10 cellular contexts compared by ENCODE assay signal in the genomic region with DNA sequence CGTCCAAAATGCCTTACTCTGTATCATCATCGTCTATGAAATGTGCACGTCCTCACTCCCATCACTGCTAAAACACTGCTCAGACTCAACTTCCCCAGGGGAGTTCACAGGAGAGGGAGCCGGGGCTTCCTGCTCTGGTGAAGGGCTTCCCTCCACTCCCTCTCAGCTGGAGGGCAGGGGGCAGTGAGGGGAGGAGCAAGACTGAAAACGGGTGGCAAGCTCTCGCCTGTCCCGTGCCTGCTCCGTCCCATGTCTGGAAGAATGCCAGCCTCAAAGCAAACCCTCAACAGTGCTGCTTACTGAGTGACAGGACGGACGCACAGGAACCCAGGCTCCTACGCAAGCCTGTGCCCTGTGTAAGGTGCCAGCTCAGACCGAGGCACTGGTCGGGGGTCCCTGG. TPM values are rescaled to one million over a fixed set of nuclear protein-coding genes. Genes with fewer than 3 reads are reported as not detected.
DNase-seq lines count a peak whose midpoint lies in the region; ATAC-seq, FAIRE-seq and TF ChIP-seq lines count a peak whose summit lies in the region.
"Had no signal": no experiment of that assay in that cellular context is flagged by ENCODE, and none has a peak within 500 bp of the region (broad histone marks: within the 10 kb centered on the region; RNA-seq: fewer than 3 reads in every experiment).

No MANE protein-coding gene starts in this region.

- CTCF ChIA-PET in WTC11 (lab: Charles Lee) = interaction anchor here (0.7 to 1.1 kb wide), 2 partner anchors 69 to 71 kb away, joined by 3 read pairs; no protein-coding TSS in a partner anchor

- peak overlapping the region in 1 of 2 donors; percentile 3 for H3K4me3 ChIP-seq in kidney (ENCODE audit: low read length in 2 of 2)
- H3K4me3 ChIP-seq: ovary had no signal

- intact Hi-C loops in kidney (cut with DNase I) = no loop called here

- H3K36me3 ChIP-seq in kidney (ENCODE audit: control insufficient read depth in 1 of 2, insufficient read depth in 2 of 2, low read length in 2 of 2) = no peaks in the 10 kb centered on the region
- H3K36me3 ChIP-seq: ovary had no signal

- ATAC-seq in WTC11 = no peak

- TF ChIP-seq CTCF in WTC11 (IDR thresholded peaks at IDR 0.05) (no peak), kidney (IDR thresholded peaks at IDR 0.05; ENCODE audit: borderline replicate concordance, extremely low read depth, insufficient read depth) (no peak)

- no peaks in the 10 kb centered on the region for H3K9me3 ChIP-seq in kidney (ENCODE audit: control insufficient read depth in 1 of 2, low read length in 2 of 2)
- H3K9me3 ChIP-seq: ovary had no signal

- peaks cover 0 to 5% of the 10 kb centered on the region in 2 donors for H3K4me1 ChIP-seq in kidney (ENCODE audit: control insufficient read depth in 1 of 2, insufficient read depth in 1 of 2, low read depth in 1 of 2, low read length in 2 of 2)

- H3K27me3 Mint-ChIP-seq in activated T-cell treated with anti-CD3 and anti-CD28 coated beads, Interleukin-2, amount 50 U/mL, for 24 hours = no peaks in the 10 kb centered on the region
- H3K27me3 Mint-ChIP-seq in WTC11 (ENCODE audit: low read depth) = no peaks in the 10 kb centered on the region

- H3K27ac ChIP-seq in kidney (ENCODE audit: low read depth in 2 of 2, low read length in 2 of 2) (peak overlapping the region; percentile 51 to 69), temporal lobe (ENCODE audit: low read depth, low read length) (peak overlapping the region; percentile 3)
- H3K27ac ChIP-seq: ovary had no signal

- peak; percentile 47 for DNase-seq in activated T-cell treated with anti-CD3 and anti-CD28 coated beads, Interleukin-2, amount 50 U/mL, for 24 hours
- DNase-seq in activated T-cell treated with anti-CD3 and anti-CD28 coated beads for 4 hours (no peak), WTC11 (ENCODE audit: low spot score) (peak; percentile 5), kidney (no peak), NCI-H2171 (lab: John Stamatoyannopoulos, UW) (no peak), GM19240 (ENCODE audit: insufficient read length, low spot score) (no peak), NCI-H524 (lab: John Stamatoyannopoulos, UW) (no peak)
- DNase-seq: NCI-H82 had no signal

- POLR2A ChIA-PET in WTC11 (lab: Charles Lee) = no interaction called here

- H3K4me1 Mint-ChIP-seq in activated T-cell treated with anti-CD3 and anti-CD28 coated beads, Interleukin-2, amount 50 U/mL, for 24 hours (ENCODE audit: low read depth) = peaks cover 41% of the 10 kb centered on the region
- H3K4me1 Mint-ChIP-seq in WTC11 = peaks cover 5% of the 10 kb centered on the region; the same call in 1 of the 2 replicates

- no peak overlapping the region for H3K9ac ChIP-seq in kidney (ENCODE audit: low read length in 2 of 2)

- peak overlapping the region; percentile 66 for H3K4me3 Mint-ChIP-seq in activated T-cell treated with anti-CD3 and anti-CD28 coated beads, Interleukin-2, amount 50 U/mL, for 24 hours
- no peak overlapping the region for H3K4me3 Mint-ChIP-seq in WTC11

- peaks cover 8% of the 10 kb centered on the region for H3K36me3 Mint-ChIP-seq in activated T-cell treated with anti-CD3 and anti-CD28 coated beads, Interleukin-2, amount 50 U/mL, for 24 hours (ENCODE audit: low read depth)
- H3K36me3 Mint-ChIP-seq in WTC11 = no peaks in the 10 kb centered on the region

- no peaks in the 10 kb centered on the region for H3K9me3 Mint-ChIP-seq in activated T-cell treated with anti-CD3 and anti-CD28 coated beads, Interleukin-2, amount 50 U/mL, for 24 hours
- no peaks in the 10 kb centered on the region for H3K9me3 Mint-ChIP-seq in WTC11

- no peak for FAIRE-seq in kidney (lab: Jason Lieb, UNC)

- peak overlapping the region; percentile 88 for H3K27ac Mint-ChIP-seq in activated T-cell treated with anti-CD3 and anti-CD28 coated beads, Interleukin-2, amount 50 U/mL, for 24 hours
- H3K27ac Mint-ChIP-seq in WTC11 = no peak overlapping the region

TF ChIP-seq in WTC11, 78 proteins besides CTCF, POLR2A, EP300 and RAD21 (continues in another document):
- TF ChIP-seq JAZF1 (CRISPR knock-in tag; IDR thresholded peaks at IDR 0.05) = no peak
- TF ChIP-seq, protein P1, sequence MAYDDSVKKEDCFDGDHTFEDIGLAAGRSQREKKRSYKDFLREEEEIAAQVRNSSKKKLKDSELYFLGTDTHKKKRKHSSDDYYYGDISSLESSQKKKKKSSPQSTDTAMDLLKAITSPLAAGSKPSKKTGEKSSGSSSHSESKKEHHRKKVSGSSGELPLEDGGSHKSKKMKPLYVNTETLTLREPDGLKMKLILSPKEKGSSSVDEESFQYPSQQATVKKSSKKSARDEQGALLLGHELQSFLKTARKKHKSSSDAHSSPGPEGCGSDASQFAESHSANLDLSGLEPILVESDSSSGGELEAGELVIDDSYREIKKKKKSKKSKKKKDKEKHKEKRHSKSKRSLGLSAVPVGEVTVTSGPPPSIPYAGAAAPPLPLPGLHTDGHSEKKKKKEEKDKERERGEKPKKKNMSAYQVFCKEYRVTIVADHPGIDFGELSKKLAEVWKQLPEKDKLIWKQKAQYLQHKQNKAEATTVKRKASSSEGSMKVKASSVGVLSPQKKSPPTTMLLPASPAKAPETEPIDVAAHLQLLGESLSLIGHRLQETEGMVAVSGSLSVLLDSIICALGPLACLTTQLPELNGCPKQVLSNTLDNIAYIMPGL (CRISPR knock-in tag; IDR thresholded peaks at IDR 0.05) = no peak
- TF ChIP-seq MAX (CRISPR knock-in tag; IDR thresholded peaks at IDR 0.05) = no peak
- no peak for TF ChIP-seq TCF7 (CRISPR knock-in tag; IDR thresholded peaks at IDR 0.05; ENCODE audit: low read depth)
- TF ChIP-seq, protein P2, sequence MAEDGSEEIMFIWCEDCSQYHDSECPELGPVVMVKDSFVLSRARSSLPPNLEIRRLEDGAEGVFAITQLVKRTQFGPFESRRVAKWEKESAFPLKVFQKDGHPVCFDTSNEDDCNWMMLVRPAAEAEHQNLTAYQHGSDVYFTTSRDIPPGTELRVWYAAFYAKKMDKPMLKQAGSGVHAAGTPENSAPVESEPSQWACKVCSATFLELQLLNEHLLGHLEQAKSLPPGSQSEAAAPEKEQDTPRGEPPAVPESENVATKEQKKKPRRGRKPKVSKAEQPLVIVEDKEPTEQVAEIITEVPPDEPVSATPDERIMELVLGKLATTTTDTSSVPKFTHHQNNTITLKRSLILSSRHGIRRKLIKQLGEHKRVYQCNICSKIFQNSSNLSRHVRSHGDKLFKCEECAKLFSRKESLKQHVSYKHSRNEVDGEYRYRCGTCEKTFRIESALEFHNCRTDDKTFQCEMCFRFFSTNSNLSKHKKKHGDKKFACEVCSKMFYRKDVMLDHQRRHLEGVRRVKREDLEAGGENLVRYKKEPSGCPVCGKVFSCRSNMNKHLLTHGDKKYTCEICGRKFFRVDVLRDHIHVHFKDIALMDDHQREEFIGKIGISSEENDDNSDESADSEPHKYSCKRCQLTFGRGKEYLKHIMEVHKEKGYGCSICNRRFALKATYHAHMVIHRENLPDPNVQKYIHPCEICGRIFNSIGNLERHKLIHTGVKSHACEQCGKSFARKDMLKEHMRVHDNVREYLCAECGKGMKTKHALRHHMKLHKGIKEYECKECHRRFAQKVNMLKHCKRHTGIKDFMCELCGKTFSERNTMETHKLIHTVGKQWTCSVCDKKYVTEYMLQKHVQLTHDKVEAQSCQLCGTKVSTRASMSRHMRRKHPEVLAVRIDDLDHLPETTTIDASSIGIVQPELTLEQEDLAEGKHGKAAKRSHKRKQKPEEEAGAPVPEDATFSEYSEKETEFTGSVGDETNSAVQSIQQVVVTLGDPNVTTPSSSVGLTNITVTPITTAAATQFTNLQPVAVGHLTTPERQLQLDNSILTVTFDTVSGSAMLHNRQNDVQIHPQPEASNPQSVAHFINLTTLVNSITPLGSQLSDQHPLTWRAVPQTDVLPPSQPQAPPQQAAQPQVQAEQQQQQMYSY (CRISPR knock-in tag; IDR thresholded peaks at IDR 0.05) = no peak
- TF ChIP-seq, protein P3, sequence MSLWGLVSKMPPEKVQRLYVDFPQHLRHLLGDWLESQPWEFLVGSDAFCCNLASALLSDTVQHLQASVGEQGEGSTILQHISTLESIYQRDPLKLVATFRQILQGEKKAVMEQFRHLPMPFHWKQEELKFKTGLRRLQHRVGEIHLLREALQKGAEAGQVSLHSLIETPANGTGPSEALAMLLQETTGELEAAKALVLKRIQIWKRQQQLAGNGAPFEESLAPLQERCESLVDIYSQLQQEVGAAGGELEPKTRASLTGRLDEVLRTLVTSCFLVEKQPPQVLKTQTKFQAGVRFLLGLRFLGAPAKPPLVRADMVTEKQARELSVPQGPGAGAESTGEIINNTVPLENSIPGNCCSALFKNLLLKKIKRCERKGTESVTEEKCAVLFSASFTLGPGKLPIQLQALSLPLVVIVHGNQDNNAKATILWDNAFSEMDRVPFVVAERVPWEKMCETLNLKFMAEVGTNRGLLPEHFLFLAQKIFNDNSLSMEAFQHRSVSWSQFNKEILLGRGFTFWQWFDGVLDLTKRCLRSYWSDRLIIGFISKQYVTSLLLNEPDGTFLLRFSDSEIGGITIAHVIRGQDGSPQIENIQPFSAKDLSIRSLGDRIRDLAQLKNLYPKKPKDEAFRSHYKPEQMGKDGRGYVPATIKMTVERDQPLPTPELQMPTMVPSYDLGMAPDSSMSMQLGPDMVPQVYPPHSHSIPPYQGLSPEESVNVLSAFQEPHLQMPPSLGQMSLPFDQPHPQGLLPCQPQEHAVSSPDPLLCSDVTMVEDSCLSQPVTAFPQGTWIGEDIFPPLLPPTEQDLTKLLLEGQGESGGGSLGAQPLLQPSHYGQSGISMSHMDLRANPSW (CRISPR knock-in tag; conservative IDR thresholded peaks at IDR 0.05; ENCODE audit: low read depth) = no peak
- no peak for TF ChIP-seq JUN (CRISPR knock-in tag; IDR thresholded peaks at IDR 0.05)
- TF ChIP-seq ZNF317 (CRISPR knock-in tag; IDR thresholded peaks at IDR 0.05; ENCODE audit: borderline replicate concordance, low read depth) = no peak
- no peak for TF ChIP-seq FOXK1 (CRISPR knock-in tag; IDR thresholded peaks at IDR 0.05)
- TF ChIP-seq, protein P4, sequence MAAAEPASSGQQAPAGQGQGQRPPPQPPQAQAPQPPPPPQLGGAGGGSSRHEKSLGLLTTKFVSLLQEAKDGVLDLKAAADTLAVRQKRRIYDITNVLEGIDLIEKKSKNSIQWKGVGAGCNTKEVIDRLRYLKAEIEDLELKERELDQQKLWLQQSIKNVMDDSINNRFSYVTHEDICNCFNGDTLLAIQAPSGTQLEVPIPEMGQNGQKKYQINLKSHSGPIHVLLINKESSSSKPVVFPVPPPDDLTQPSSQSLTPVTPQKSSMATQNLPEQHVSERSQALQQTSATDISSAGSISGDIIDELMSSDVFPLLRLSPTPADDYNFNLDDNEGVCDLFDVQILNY (CRISPR knock-in tag; IDR thresholded peaks at IDR 0.05) = no peak
- no peak for TF ChIP-seq RELA (CRISPR knock-in tag; IDR thresholded peaks at IDR 0.05; ENCODE audit: borderline replicate concordance)
- no peak for TF ChIP-seq FOXP1 (CRISPR knock-in tag; IDR thresholded peaks at IDR 0.05; ENCODE audit: borderline replicate concordance)

RNA-seq across cellular contexts. Expression of gene PRKAG2, which starts 25.1 kb away (rescaled TPM):
- total RNA-seq in WTC11 (2021) (14.7 to 20.3 TPM (median 17.0 TPM) in 3 replicates), kidney (40.7 TPM), temporal lobe (24.8 TPM)
- 40.9 TPM for polyA plus RNA-seq in kidney (ENCODE audit: insufficient read depth, low read depth, low replicate concordance)

Comparison
In these comparisons a context has a peak if more than half of its experiments do, and no peak if none do; other contexts are left out.
1. DNase-seq: peak in activated T-cell treated with anti-CD3 and anti-CD28 coated beads, Interleukin-2, amount 50 U/mL, for 24 hours (single experiment) and WTC11 (single experiment); none in activated T-cell treated with anti-CD3 and anti-CD28 coated beads for 4 hours (single experiment), kidney (single experiment), NCI-H2171 (single experiment), GM19240 (single experiment) and NCI-H524 (0 of 2).